Comparison of ENCODE assay signal across 8 cellular contexts in the genomic region with DNA sequence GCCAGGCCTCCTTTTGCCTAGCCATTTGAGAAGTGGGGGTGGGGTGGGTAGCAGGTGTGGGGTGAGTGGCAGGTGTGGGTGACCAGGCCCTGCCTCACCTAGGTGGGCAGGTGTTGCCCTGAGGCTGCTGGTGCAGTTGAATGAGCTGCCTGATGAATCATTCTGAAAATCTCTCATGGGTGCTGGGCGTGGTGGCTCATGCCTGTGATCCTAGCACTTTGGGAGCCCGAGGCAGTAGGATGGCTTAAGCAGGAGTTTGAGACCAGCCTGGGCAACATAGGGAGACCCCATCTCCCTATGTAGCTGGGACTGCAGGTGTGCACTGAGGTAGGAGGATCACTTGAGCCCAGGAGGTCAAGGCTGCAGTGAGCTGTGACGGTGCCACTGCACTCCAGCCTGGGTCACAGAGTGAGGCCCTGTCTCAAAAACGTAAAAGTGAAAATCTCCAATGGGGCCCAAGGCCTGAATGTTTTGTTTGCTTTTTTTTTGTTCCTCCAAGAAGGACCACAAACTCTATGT. TPM values are rescaled to one million over a fixed set of nuclear protein-coding genes. Genes with fewer than 3 reads are reported as not detected.
DNase-seq lines count a peak whose midpoint lies in the region; ATAC-seq, FAIRE-seq and TF ChIP-seq lines count a peak whose summit lies in the region.

No MANE protein-coding gene starts in this region.

- no peaks in the 10 kb centered on the region for H3K9me3 Mint-ChIP-seq in T-cell

- POLR2A ChIA-PET in T-cell (lab: Charles Lee): no interaction called here

- no peaks in the 10 kb centered on the region for H3K9me3 ChIP-seq in keratinocyte (ENCODE audit: control insufficient read depth, low read depth, low read length)

- peak; percentile 48 to 67 for ATAC-seq in activated CD4-positive, CD25-positive, alpha-beta regulatory T cell treated with anti-CD3 and anti-CD28 coated beads, Interleukin-2, amount 50 U/mL, for 24 hours
- ATAC-seq in HG02884 (IDR thresholded peaks at IDR 0.05; ENCODE audit: unreplicated experiment): peak; percentile 45
- ATAC-seq in T-cell (replicated peaks in 1 of 4): peak in 2 of 4 experiments; percentile 14 to 15

- no peaks in the 10 kb centered on the region for H3K27me3 ChIP-seq in keratinocyte (ENCODE audit: control insufficient read depth, extremely low read depth, insufficient read depth, low read length)

- peaks cover 83% of the 10 kb centered on the region for H3K4me1 ChIP-seq in keratinocyte (ENCODE audit: control insufficient read depth, extremely low read depth, insufficient read depth, low read length)

- CTCF ChIA-PET in T-cell (lab: Charles Lee): interaction anchor here (0.6 to 4.6 kb wide), 5 partner anchors 28 to 252 kb away, joined by 3 to 21 read pairs (median 5); no protein-coding TSS in a partner anchor

- H3K27ac Mint-ChIP-seq in T-cell: peak overlapping the region; percentile 95 to 98

- peak overlapping the region; percentile 84 for H3K9ac ChIP-seq in keratinocyte (ENCODE audit: control insufficient read depth, extremely low read depth, insufficient read depth, low read length)

- H2AFZ ChIP-seq in keratinocyte (ENCODE audit: control insufficient read depth, low read length): no peak overlapping the region

- H4K20me1 ChIP-seq in keratinocyte (ENCODE audit: control insufficient read depth, extremely low read depth, insufficient read depth, low read length): no peaks in the 10 kb centered on the region

- no peak for FAIRE-seq in keratinocyte (lab: Jason Lieb, UNC)

- H3K4me1 Mint-ChIP-seq in T-cell: peaks cover 92 to 93% (median 93%) of the 10 kb centered on the region in 3 donors

- in situ Hi-C loops in KBM-7 (cut with MboI; ENCODE audit: low pct_unique_long_range_greater_than_20kb, low sequenced_read_pairs): no loop called here

- peak overlapping the region in 2 of 3 experiments; percentile 20 to 30 for H3K4me3 ChIP-seq in keratinocyte (ENCODE audit: control insufficient read depth in 2 of 3, extremely low read depth in 1 of 3, insufficient read depth in 2 of 3, low read depth in 1 of 3, low read length in 3 of 3)

- H3K4me3 Mint-ChIP-seq in T-cell: peak overlapping the region in 2 of 3 donors; percentile 74

- no peak for TF ChIP-seq CTCF in keratinocyte (optimal IDR thresholded peaks at IDR 0.05 in 1 of 3, IDR thresholded peaks at IDR 0.05 in 1 of 3, conservative IDR thresholded peaks at IDR 0.05 in 1 of 3; ENCODE audit: extremely low read depth in 1 of 3, insufficient read depth in 2 of 3, low read length in 3 of 3)

- peaks cover 37% of the 10 kb centered on the region for H3K36me3 Mint-ChIP-seq in T-cell

- H3K27me3 Mint-ChIP-seq in T-cell: no peaks in the 10 kb centered on the region

- H3K79me2 ChIP-seq in keratinocyte (ENCODE audit: control insufficient read depth, insufficient read depth, low read length): peaks cover 71% of the 10 kb centered on the region

- H3K27ac ChIP-seq in keratinocyte (ENCODE audit: control insufficient read depth, insufficient read depth, low read length): peak overlapping the region; percentile 98

- dilution Hi-C loops in keratinocyte (cut with MboI; ENCODE audit: extremely low pct_ligation_motif_present, low sequenced_read_pairs): no loop called here

- peak overlapping the region; percentile 76 for H3K4me2 ChIP-seq in keratinocyte (ENCODE audit: control insufficient read depth, extremely low read depth, insufficient read depth, low read depth, low read length)

- no peak for DNase-seq in activated CD4-positive, CD25-positive, alpha-beta regulatory T cell (lab: John Stamatoyannopoulos, UW)
- DNase-seq in T-cell (peak in 1 of 34 experiments; percentile 45), keratinocyte (ENCODE audit: low read depth, low spot score) (peak; percentile 97), NCI-H446 treated with DMSO at 0.1 percent for 48 hours (lab: John Stamatoyannopoulos, UW) (no peak), HT-29 (ENCODE audit: low spot score) (no peak), KBM-7 (no peak)

- no peaks in the 10 kb centered on the region for H3K9me1 ChIP-seq in keratinocyte (ENCODE audit: control insufficient read depth, extremely low read depth, insufficient read depth, low read length)

- H3K36me3 ChIP-seq in keratinocyte (ENCODE audit: control insufficient read depth in 2 of 2, extremely low read depth in 1 of 2, insufficient read depth in 2 of 2, low read length in 2 of 2): peaks cover 21 to 29% of the 10 kb centered on the region in 2 experiments

RNA-seq across cellular contexts. Expression of gene TSPAN14, which starts 17.7 kb away (rescaled TPM):
- 100 to 1,000 TPM; 130 to 204 (median 194) TPM for total RNA-seq in T-cell
- 71.1 to 191 TPM (median 87.0 TPM) in 3 replicates for polyA plus RNA-seq in keratinocyte
- polyA plus RNA-seq in keratinocyte (2011; ENCODE audit: low read depth): 24.8 TPM
- 64.9 and 73.6 TPM in 2 replicates for polyA plus RNA-seq in keratinocyte (2011; cell fraction: cytosol; rRNA removed)
- polyA plus RNA-seq in keratinocyte (2011; cell fraction: nucleus; rRNA removed): 286 and 296 TPM in 2 replicates
- polyA plus RNA-seq in keratinocyte (2012; ENCODE audit: low replicate concordance): 89.0 and 143 TPM in 2 replicates
- 94.5 to 356 TPM (median 124 TPM) in 3 replicates for polyA minus RNA-seq in keratinocyte
- polyA minus RNA-seq in keratinocyte (2011; cell fraction: cytosol; rRNA and poly(A)+ RNA removed): 73.1 TPM
- 118 and 190 TPM in 2 replicates for polyA minus RNA-seq in keratinocyte (2011; cell fraction: nucleus; rRNA and poly(A)+ RNA removed)
- total RNA-seq in HT-29 (2014; rRNA removed; shearing (Covaris generic)): 58.3 and 65.1 TPM in 2 replicates
